Comparison of ENCODE assay signal across 1 cellular context in genomic region chr1:31348449-31348848, GRCh38.
TF ChIP-seq lines count a peak whose summit lies in the region.

No MANE protein-coding gene starts in this region.

TF ChIP-seq in endothelial cell of umbilical vein, 7 proteins besides CTCF, POLR2A, EP300 and RAD21:
- TF ChIP-seq GATA2 (IDR thresholded peaks at IDR 0.05; ENCODE audit: insufficient read depth, insufficient read length, low read depth, low read length) (no peak), MYC (IDR thresholded peaks at IDR 0.05; ENCODE audit: low read depth, low read length) (no peak), JUN (IDR thresholded peaks at IDR 0.05; ENCODE audit: borderline replicate concordance, insufficient read depth, insufficient read length, low read depth) (no peak), EZH2 (IDR thresholded peaks at IDR 0.05; ENCODE audit: borderline replicate concordance, low read depth, low read length, severe bottlenecking) (no peak), MAX (IDR thresholded peaks at IDR 0.05; ENCODE audit: insufficient read depth, insufficient read length) (no peak), FOS (IDR thresholded peaks at IDR 0.05; ENCODE audit: borderline replicate concordance, insufficient read depth, low read length) (no peak), POLR2AphosphoS5 (IDR thresholded peaks at IDR 0.05; ENCODE audit: insufficient read depth, low read depth, low read length) (no peak)
